1 cellular context compared by ENCODE assay signal in genomic region chr14:73460691-73461127, GRCh38.
TF ChIP-seq lines count a peak whose summit lies in the region.

No MANE protein-coding gene starts in this region.

TF ChIP-seq in K562, 482 proteins besides CTCF, POLR2A, EP300 and RAD21:
- TF ChIP-seq FOSL1 (tag; conservative IDR thresholded peaks at IDR 0.05) (0 out of 2 replicates have a peak, but pooled peaks have one; percentile 18), DPF2 (IDR thresholded peaks at IDR 0.05) (peak; percentile 42; the same call in 1 of the 2 replicates), NFIC (IDR thresholded peaks at IDR 0.05) (peak; percentile 93), ARID1B (IDR thresholded peaks at IDR 0.05) (0 out of 2 replicates have a peak, but pooled peaks have one; percentile 21), ZNF561 (CRISPR knock-in tag; conservative IDR thresholded peaks at IDR 0.05) (no peak), GATAD2A (IDR thresholded peaks at IDR 0.05) (peak; percentile 45; the same call in 1 of the 2 replicates)
